ENCODE assay signal across 17 cellular contexts in the genomic region with DNA sequence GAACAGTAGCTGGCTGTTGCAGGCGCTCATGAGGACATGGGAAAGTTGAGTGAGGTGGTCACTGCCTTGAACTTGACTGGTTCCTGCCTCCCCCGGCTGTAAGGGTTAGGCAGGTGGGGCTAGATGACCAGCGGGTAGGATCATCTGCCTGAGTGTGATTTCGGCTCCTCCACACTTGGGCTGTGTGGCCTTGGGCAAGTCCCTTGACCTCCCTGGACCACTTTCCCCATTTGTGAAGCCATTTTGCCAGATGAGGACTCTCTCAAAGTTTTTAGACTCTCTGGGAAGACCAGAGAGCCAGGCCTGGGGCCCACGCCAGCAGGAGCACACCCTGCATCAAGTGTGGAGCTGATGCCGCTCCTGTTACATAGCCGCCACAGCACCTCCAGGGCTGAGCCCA. TPM values are rescaled to one million over a fixed set of nuclear protein-coding genes. Genes with fewer than 3 reads are reported as not detected.
DNase-seq lines count a peak whose midpoint lies in the region; ATAC-seq and TF ChIP-seq lines count a peak whose summit lies in the region.
"Had no signal": no experiment of that assay in that cellular context is flagged by ENCODE, and none has a peak within 500 bp of the region (broad histone marks: within the 10 kb centered on the region; RNA-seq: fewer than 3 reads in every experiment).

No MANE protein-coding gene starts in this region.

- peaks cover 89 to 100% (median 100%) of the 10 kb centered on the region in 10 experiments for H3K4me1 ChIP-seq in BLaER1 treated with 17β-estradiol and CSF1 and Interleukin-3, amounts not matched to agents 10 nM and 100 nM
- H3K4me1 ChIP-seq in gastroesophageal sphincter (peaks cover 0 to 69% (median 34%) of the 10 kb centered on the region in 3 donors), ovary (ENCODE audit: insufficient read depth) (peaks cover 26% of the 10 kb centered on the region)

- peaks cover 50% of the 10 kb centered on the region for H3K4me1 Mint-ChIP-seq in T-helper 17 cell
- peaks cover 44 to 83% (median 76%) of the 10 kb centered on the region in 4 donors for H3K4me1 Mint-ChIP-seq in naive thymus-derived CD8-positive, alpha-beta T cell

- TF ChIP-seq CTCF in gastroesophageal sphincter (IDR thresholded peaks at IDR 0.05) (no peak), ovary (IDR thresholded peaks at IDR 0.05) (no peak)

- H3K4me2 ChIP-seq in BLaER1 treated with 17β-estradiol and CSF1 and Interleukin-3, amounts not matched to agents 10 nM and 100 nM, result peak overlapping the region; percentile 70 to 99 (median 96)
- H3K4me2 ChIP-seq: KMS-11, PC-9 had no signal

- no peaks in the 10 kb centered on the region for H3K9me3 ChIP-seq in BLaER1 treated with 17β-estradiol and CSF1 and Interleukin-3, amounts not matched to agents 10 nM and 100 nM (replicated peaks in 1 of 11)
- H3K9me3 ChIP-seq in T-helper 17 cell (ENCODE audit: control insufficient read depth, low read length, poor library complexity, severe bottlenecking), result no peaks in the 10 kb centered on the region
- no peaks in the 10 kb centered on the region for H3K9me3 ChIP-seq in gastroesophageal sphincter
- H3K9me3 ChIP-seq in ovary, result no peaks in the 10 kb centered on the region
- H3K9me3 ChIP-seq: Caco-2, sigmoid colon had no signal

- no CpG with 5 or more reads among the region's 7 CpGs for WGBS in gastroesophageal sphincter (ENCODE audit: low coverage in 1 of 2), 2 donors
- 90 to 93% (median 92%) methylated on average over 6 to 7 of the region's 7 CpGs for WGBS in ovary, 3 donors

- no peaks in the 10 kb centered on the region for H3K27me3 Mint-ChIP-seq in T-helper 17 cell
- H3K27me3 Mint-ChIP-seq in naive thymus-derived CD8-positive, alpha-beta T cell, result no peaks in the 10 kb centered on the region

- POLR2A ChIA-PET in naive thymus-derived CD8-positive, alpha-beta T cell (lab: Charles Lee), result interaction anchor here (0.8 to 4.5 kb wide), 9 partner anchors 10 to 76 kb away, joined by 3 to 42 read pairs (median 8); a partner anchor contains a TSS

- intact Hi-C loops in ovary (cut with DNase I), result no loop called here

- peak overlapping the region; percentile 85 for H3K27ac Mint-ChIP-seq in T-helper 17 cell
- peak overlapping the region in 6 of 10 donors; percentile 61 to 93 (median 80) for H3K27ac Mint-ChIP-seq in naive thymus-derived CD8-positive, alpha-beta T cell

- peak overlapping the region in 3 of 10 experiments; percentile 5 to 60 (median 27); a peak in 2 of 20 replicates for H3K4me3 ChIP-seq in BLaER1 treated with 17β-estradiol and CSF1 and Interleukin-3, amounts not matched to agents 10 nM and 100 nM
- H3K4me3 ChIP-seq in gastroesophageal sphincter, result no peak overlapping the region
- H3K4me3 ChIP-seq in ovary, result no peak overlapping the region
- H3K4me3 ChIP-seq: PC-9 had no signal

- H3K9me3 Mint-ChIP-seq in naive thymus-derived CD8-positive, alpha-beta T cell, result no peaks in the 10 kb centered on the region
- H3K9me3 Mint-ChIP-seq: H9 had no signal

- no peaks in the 10 kb centered on the region for H3K36me3 Mint-ChIP-seq in T-helper 17 cell (ENCODE audit: low read depth)
- H3K36me3 Mint-ChIP-seq in naive thymus-derived CD8-positive, alpha-beta T cell, result peaks cover 0 to 2% (median 0%) of the 10 kb centered on the region in 3 donors

- TF ChIP-seq POLR2A in gastroesophageal sphincter (IDR thresholded peaks at IDR 0.05) (no peak), ovary (IDR thresholded peaks at IDR 0.05) (no peak)

- peak overlapping the region; percentile 9 to 70 (median 63); a peak in 21 of 22 replicates for H3K27ac ChIP-seq in BLaER1 treated with 17β-estradiol and CSF1 and Interleukin-3, amounts not matched to agents 10 nM and 100 nM
- H3K27ac ChIP-seq in gastroesophageal sphincter (no peak overlapping the region), ovary (no peak overlapping the region)
- H3K27ac ChIP-seq: KMS-11, PC-9 had no signal

- no peaks in the 10 kb centered on the region for H3K27me3 ChIP-seq in BLaER1 treated with 17β-estradiol and CSF1 and Interleukin-3, amounts not matched to agents 10 nM and 100 nM
- H3K27me3 ChIP-seq in gastroesophageal sphincter (no peaks in the 10 kb centered on the region), ovary (no peaks in the 10 kb centered on the region)
- H3K27me3 ChIP-seq: sigmoid colon had no signal

- peak overlapping the region; percentile 12 to 66 (median 60); a peak in 16 of 22 replicates for H3K9ac ChIP-seq in BLaER1 treated with 17β-estradiol and CSF1 and Interleukin-3, amounts not matched to agents 10 nM and 100 nM
- H3K9ac ChIP-seq: KMS-11 had no signal

- peaks cover 54 to 100% (median 98%) of the 10 kb centered on the region in 11 experiments; a peak in 21 of 22 replicates for H4K20me1 ChIP-seq in BLaER1 treated with 17β-estradiol and CSF1 and Interleukin-3, amounts not matched to agents 10 nM and 100 nM

- no peak for DNase-seq in T-helper 17 cell
- DNase-seq in naive thymus-derived CD8-positive, alpha-beta T cell, result no peak
- no peak for DNase-seq in ovary
- no peak for DNase-seq in HuH-7 (ENCODE audit: low spot score)
- DNase-seq: activated CD4-positive, alpha-beta T cell treated with anti-CD3 and anti-CD28 coated beads for 1 hour; Caco-2; H9; left colon; midbrain; NCI-H1105; NCI-H748 treated with DMSO at 0.1 percent for 48 hours; PC-9; T-helper 9 cell had no signal

- no peak overlapping the region for H3K4me3 Mint-ChIP-seq in T-helper 17 cell
- H3K4me3 Mint-ChIP-seq in naive thymus-derived CD8-positive, alpha-beta T cell, result peak overlapping the region in 5 of 10 donors; percentile 11 to 76 (median 61)

- ATAC-seq in T-helper 17 cell (no peak), gastroesophageal sphincter (no peak)
- no peak for ATAC-seq in naive thymus-derived CD8-positive, alpha-beta T cell
- ATAC-seq: left colon had no signal

- TF ChIP-seq EP300 in gastroesophageal sphincter (IDR thresholded peaks at IDR 0.05) (no peak), ovary (IDR thresholded peaks at IDR 0.05) (no peak)

- H3K36me3 ChIP-seq in BLaER1 treated with 17β-estradiol and CSF1 and Interleukin-3, amounts not matched to agents 10 nM and 100 nM, result peaks cover 0 to 24% (median 12%) of the 10 kb centered on the region in 11 experiments; a peak in 13 of 22 replicates
- H3K36me3 ChIP-seq in gastroesophageal sphincter (no peaks in the 10 kb centered on the region), ovary (no peaks in the 10 kb centered on the region)
- H3K36me3 ChIP-seq: sigmoid colon had no signal

RNA-seq across cellular contexts. Expression of a gene that starts 9.5 kb away (rescaled TPM):
- total RNA-seq in T-helper 17 cell (10 to 100 TPM; 15.2 to 20.9 TPM), gastroesophageal sphincter (10 to 100 TPM; 22.6 to 51.4 (median 24.6) TPM), ovary (10 to 100 TPM; 18.5 to 28.4 (median 23.1) TPM)
- total RNA-seq in naive thymus-derived CD8-positive, alpha-beta T cell, result 10 to 100 TPM; 32.9 to 33.3 TPM
- 1 to 10 TPM in 1 of 3 donors, under 1 TPM in 2; 0.40 to 2.0 (median 0.83) TPM for polyA plus RNA-seq in naive thymus-derived CD8-positive, alpha-beta T cell
- polyA plus RNA-seq in ovary, result 10 to 100 TPM in 1 of 2 donors, 1 to 10 TPM in 1; 5.5 to 19.5 TPM

RNA-seq across cellular contexts. Expression of a gene that starts 23.4 kb away (rescaled TPM):
- 1 to 10 TPM; 8.8 TPM for total RNA-seq in T-helper 17 cell
- 10 to 100 TPM; 13.5 to 19.8 TPM for total RNA-seq in naive thymus-derived CD8-positive, alpha-beta T cell
- 10 to 100 TPM; 44.2 to 70.0 (median 50.3) TPM for polyA plus RNA-seq in naive thymus-derived CD8-positive, alpha-beta T cell
- total RNA-seq in gastroesophageal sphincter, result 10 to 100 TPM in 3 of 4 donors, 1 to 10 TPM in 1; 6.4 to 17.6 (median 14.8) TPM
- total RNA-seq in ovary, result 10 to 100 TPM; 10.4 to 16.0 (median 12.1) TPM
- 10 to 100 TPM in 1 of 2 donors, 1 to 10 TPM in 1; 9.7 to 11.7 TPM for polyA plus RNA-seq in ovary

RNA-seq across cellular contexts. Expression of a gene that starts 26.2 kb away (rescaled TPM):
- 1 to 10 TPM; 3.4 to 3.5 TPM for total RNA-seq in T-helper 17 cell
- total RNA-seq in naive thymus-derived CD8-positive, alpha-beta T cell, result 1 to 10 TPM; 2.3 to 2.4 TPM
- polyA plus RNA-seq in naive thymus-derived CD8-positive, alpha-beta T cell, result 1 to 10 TPM; 1.0 to 1.6 (median 1.1) TPM
- under 1 TPM in 1 of 4 donors, not detected in 3; 0.50 TPM for total RNA-seq in gastroesophageal sphincter
- 1 to 10 TPM in 1 of 7 donors, under 1 TPM in 6; 0.24 to 2.4 (median 0.52) TPM for total RNA-seq in ovary
- polyA plus RNA-seq in ovary, result under 1 TPM in 1 of 2 donors, not detected in 1; 0.29 TPM

RNA-seq across cellular contexts. Expression of a gene that starts 58.3 kb away (rescaled TPM):
- total RNA-seq in T-helper 17 cell (under 1 TPM; 0.57 to 0.97 TPM), gastroesophageal sphincter (under 1 TPM in 2 of 4 donors, not detected in 2; 0.16 to 0.39 TPM), ovary (under 1 TPM; 0.15 to 0.57 (median 0.20) TPM)
- 1 to 10 TPM in 1 of 2 experiments, under 1 TPM in 1; 0.85 to 1.0 TPM for total RNA-seq in naive thymus-derived CD8-positive, alpha-beta T cell
- polyA plus RNA-seq in naive thymus-derived CD8-positive, alpha-beta T cell, result under 1 TPM; 0.17 to 0.47 (median 0.43) TPM
- under 1 TPM in 1 of 2 donors, not detected in 1; 0.11 TPM for polyA plus RNA-seq in ovary

Comparison
In these comparisons a context has a peak if more than half of its experiments do, and no peak if none do; other contexts are left out.
1. H3K27ac ChIP-seq: peak in BLaER1 treated with 17β-estradiol and CSF1 and Interleukin-3, amounts not matched to agents 10 nM and 100 nM (11 of 11); none in gastroesophageal sphincter (0 of 4) and ovary (0 of 2).